ENCODE assay signal across 8 cellular contexts in the genomic region with DNA sequence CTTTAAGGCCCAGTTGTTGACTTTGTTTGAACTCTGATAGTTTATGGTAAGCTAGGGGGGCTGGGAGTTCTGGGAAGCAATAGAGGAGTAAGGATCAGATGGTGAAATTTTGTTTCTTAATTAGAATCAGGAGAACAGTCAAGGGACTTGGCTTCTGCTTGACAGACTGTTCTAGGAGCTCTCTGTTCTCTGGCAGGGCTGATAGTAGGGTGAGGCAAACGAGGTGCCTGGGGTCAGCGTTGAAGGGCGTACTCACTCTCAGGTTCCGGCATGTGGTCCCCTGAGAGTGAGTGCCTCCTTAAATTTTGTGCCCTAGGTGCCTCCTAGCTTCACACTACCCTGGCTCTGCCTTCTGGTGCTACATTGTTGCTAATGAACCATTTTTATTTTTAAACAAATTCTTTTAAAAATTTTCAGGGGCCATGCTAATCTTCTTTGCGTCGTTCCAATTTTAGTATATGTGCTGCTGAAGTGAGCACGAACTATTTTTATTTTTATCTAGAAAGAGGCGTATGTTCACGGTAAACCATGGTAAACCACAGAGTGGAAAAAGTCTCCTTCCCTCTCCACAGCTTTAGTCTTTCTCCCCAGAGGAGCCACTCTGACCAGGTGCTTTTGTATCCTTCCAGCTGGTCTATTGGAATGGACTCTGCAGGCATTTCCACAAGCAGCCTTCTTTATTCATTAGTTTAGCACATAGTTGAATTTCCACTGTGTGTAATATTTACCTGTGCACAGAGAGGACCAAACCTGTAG. TPM values are rescaled to one million over a fixed set of nuclear protein-coding genes. Genes with fewer than 3 reads are reported as not detected.
A peak's percentile ranks its signal among the peaks of the same experiment; 100 is the strongest.
DNase-seq lines count a peak whose midpoint lies in the region; ATAC-seq and TF ChIP-seq lines count a peak whose summit lies in the region.

No MANE protein-coding gene starts in this region.

- peak overlapping the region; percentile 82 for H3K4me3 ChIP-seq in CD4-positive, CD25-positive, alpha-beta regulatory T cell (ENCODE audit: low read depth, low read length)
- H3K4me3 ChIP-seq in left lung (no peak overlapping the region), neuronal stem cell (ENCODE audit: low read length in 2 of 2) (no peak overlapping the region)

- H2AK5ac ChIP-seq in neuronal stem cell (ENCODE audit: low read depth, low read length): no peak overlapping the region

- WGBS in neuronal stem cell (ENCODE audit: extremely low coverage in 2 of 2, insufficient read length in 2 of 2, insufficient replicate concordance in 1 of 2), 2 donors: no CpG with 5 or more reads among the region's 9 CpGs

- no peaks in the 10 kb centered on the region for H3K9me3 ChIP-seq in CD4-positive, CD25-positive, alpha-beta regulatory T cell (ENCODE audit: control insufficient read depth in 2 of 2, low read length in 2 of 2)
- H3K9me3 ChIP-seq in left lung (no peaks in the 10 kb centered on the region), neuronal stem cell (replicated peaks in 1 of 2; ENCODE audit: control insufficient read depth in 2 of 2, insufficient read depth in 1 of 2, low read depth in 1 of 2, low read length in 2 of 2) (no peaks in the 10 kb centered on the region)

- peak overlapping the region; percentile 74 for H3K27ac ChIP-seq in CD4-positive, CD25-positive, alpha-beta regulatory T cell (ENCODE audit: insufficient read depth, low read length, poor library complexity, severe bottlenecking)
- H3K27ac ChIP-seq in left lung (peak overlapping the region; percentile 11 to 81), neuronal stem cell (replicated peaks; ENCODE audit: low read length) (no peak overlapping the region), RWPE1 (no peak overlapping the region)

- no peak overlapping the region for H3K14ac ChIP-seq in neuronal stem cell (ENCODE audit: low read length)

- no peak overlapping the region for H2AFZ ChIP-seq in neuronal stem cell (ENCODE audit: low read length)

- no peak overlapping the region for H2BK15ac ChIP-seq in neuronal stem cell (ENCODE audit: low read length)

- H3K4ac ChIP-seq in neuronal stem cell (ENCODE audit: low read length): no peak overlapping the region

- CTCF ChIA-PET in RWPE1 (lab: Yijun Ruan, JAX): interaction anchor here (0.6 to 0.7 kb wide), 2 partner anchors 20 to 40 kb away, joined by 4 to 5 read pairs; partner anchors contain the start of gene SLC7A6

- no peaks in the 10 kb centered on the region for H3K9me3 Mint-ChIP-seq in CD4-positive, CD25-positive, alpha-beta regulatory T cell
- H3K9me3 Mint-ChIP-seq in T-helper 2 cell treated with Interferon-gamma antibody and Interleukin-4, amounts not matched to agents 5 μg/mL and 100 μg/mL, for 36 hours: no peaks in the 10 kb centered on the region

- TF ChIP-seq CTCF in left lung (IDR thresholded peaks at IDR 0.05) (no peak), RWPE1 (conservative IDR thresholded peaks at IDR 0.05; ENCODE audit: low read depth) (no peak)

- H4K91ac ChIP-seq in neuronal stem cell (ENCODE audit: low read depth, low read length, poor library complexity): no peak overlapping the region

- H3K4me3 Mint-ChIP-seq in CD4-positive, CD25-positive, alpha-beta regulatory T cell: peak overlapping the region; percentile 77 to 93 (median 86)
- peak overlapping the region; percentile 80 for H3K4me3 Mint-ChIP-seq in T-helper 2 cell treated with Interferon-gamma antibody and Interleukin-4, amounts not matched to agents 5 μg/mL and 100 μg/mL, for 36 hours

- H2BK120ac ChIP-seq in neuronal stem cell (ENCODE audit: low read depth, low read length): no peak overlapping the region

- no peak overlapping the region for H4K8ac ChIP-seq in neuronal stem cell (ENCODE audit: low read depth, low read length)

- peaks cover 21% of the 10 kb centered on the region for H3K36me3 ChIP-seq in CD4-positive, CD25-positive, alpha-beta regulatory T cell (ENCODE audit: control insufficient read depth, insufficient read depth, low read length)
- H3K36me3 ChIP-seq in left lung (peaks cover 0 to 30% of the 10 kb centered on the region in 2 donors), neuronal stem cell (replicated peaks in 1 of 2; ENCODE audit: control insufficient read depth in 2 of 2, insufficient read depth in 2 of 2, low read length in 2 of 2) (peaks cover 7 to 40% of the 10 kb centered on the region in 2 donors)

- DNase-seq in CD4-positive, CD25-positive, alpha-beta regulatory T cell: peak in 1 of 3 donors; percentile 54
- no peak for DNase-seq in T-helper 2 cell treated with Interferon-gamma antibody and Interleukin-4, amounts not matched to agents 5 μg/mL and 100 μg/mL, for 36 hours (ENCODE audit: low spot score)
- no peak for DNase-seq in left lung
- DNase-seq in neuronal stem cell (ENCODE audit: low spot score): no peak
- DNase-seq in effector CD4-positive, alpha-beta T cell: no peak
- DNase-seq in G401 (ENCODE audit: low spot score): no peak
- DNase-seq in RWPE1 (ENCODE audit: low spot score): no peak

- H2BK12ac ChIP-seq in neuronal stem cell (ENCODE audit: low read length): no peak overlapping the region

- no peak overlapping the region for H2BK5ac ChIP-seq in neuronal stem cell (ENCODE audit: low read length)

- POLR2A ChIA-PET in RWPE1 (lab: Yijun Ruan, JAX; ENCODE audit: low non-redundant PET): no interaction called here

- H3K9ac ChIP-seq in neuronal stem cell (ENCODE audit: low read depth, low read length, poor library complexity): no peak overlapping the region

- intact Hi-C loops in left lung (cut with DNase I): no loop called here

- H3K4me2 ChIP-seq in neuronal stem cell (ENCODE audit: insufficient read depth, low read length, poor library complexity, severe bottlenecking): no peak overlapping the region

- no peaks in the 10 kb centered on the region for H3K27me3 ChIP-seq in CD4-positive, CD25-positive, alpha-beta regulatory T cell (ENCODE audit: control insufficient read depth, insufficient read depth, low read length)
- H3K27me3 ChIP-seq in left lung (no peaks in the 10 kb centered on the region), neuronal stem cell (ENCODE audit: control insufficient read depth in 3 of 3, insufficient read depth in 3 of 3, low read depth in 1 of 3, low read length in 3 of 3) (no peaks in the 10 kb centered on the region)

- no peaks in the 10 kb centered on the region for H3K27me3 Mint-ChIP-seq in CD4-positive, CD25-positive, alpha-beta regulatory T cell
- H3K27me3 Mint-ChIP-seq in T-helper 2 cell treated with Interferon-gamma antibody and Interleukin-4, amounts not matched to agents 5 μg/mL and 100 μg/mL, for 36 hours (ENCODE audit: low read depth): no peaks in the 10 kb centered on the region

- H3K79me1 ChIP-seq in neuronal stem cell (ENCODE audit: low read depth, low read length): peaks cover 4% of the 10 kb centered on the region

- peaks cover 56% of the 10 kb centered on the region for H3K36me3 Mint-ChIP-seq in CD4-positive, CD25-positive, alpha-beta regulatory T cell
- peaks cover 65% of the 10 kb centered on the region for H3K36me3 Mint-ChIP-seq in T-helper 2 cell treated with Interferon-gamma antibody and Interleukin-4, amounts not matched to agents 5 μg/mL and 100 μg/mL, for 36 hours (ENCODE audit: low read depth)

- no peak overlapping the region for H3K23ac ChIP-seq in neuronal stem cell (ENCODE audit: low read depth, low read length, poor library complexity)

- H3K27ac Mint-ChIP-seq in CD4-positive, CD25-positive, alpha-beta regulatory T cell: peak overlapping the region; percentile 86 to 92 (median 89)
- H3K27ac Mint-ChIP-seq in T-helper 2 cell treated with Interferon-gamma antibody and Interleukin-4, amounts not matched to agents 5 μg/mL and 100 μg/mL, for 36 hours: peak overlapping the region; percentile 87

- H3K4me1 ChIP-seq in CD4-positive, CD25-positive, alpha-beta regulatory T cell (ENCODE audit: control insufficient read depth, insufficient read depth, low read length, poor library complexity, severe bottlenecking): peaks cover 98% of the 10 kb centered on the region
- H3K4me1 ChIP-seq in left lung (peaks cover 10 to 60% of the 10 kb centered on the region in 2 donors), neuronal stem cell (ENCODE audit: control insufficient read depth in 2 of 2, insufficient read depth in 1 of 2, low read depth in 1 of 2, low read length in 2 of 2) (no peaks in the 10 kb centered on the region)

- H3K18ac ChIP-seq in neuronal stem cell (ENCODE audit: low read length): no peak overlapping the region

- ATAC-seq in CD4-positive, CD25-positive, alpha-beta regulatory T cell (ENCODE audit: low read depth in 2 of 2): no peak
- ATAC-seq in GM19467 (IDR thresholded peaks at IDR 0.05; ENCODE audit: unreplicated experiment): peak; percentile 39
- no peak for ATAC-seq in left lung

- peaks cover 28 to 97% (median 75%) of the 10 kb centered on the region in 4 donors for H3K4me1 Mint-ChIP-seq in CD4-positive, CD25-positive, alpha-beta regulatory T cell
- peaks cover 67% of the 10 kb centered on the region for H3K4me1 Mint-ChIP-seq in T-helper 2 cell treated with Interferon-gamma antibody and Interleukin-4, amounts not matched to agents 5 μg/mL and 100 μg/mL, for 36 hours (ENCODE audit: low read depth)

- in situ Hi-C loops in G401 (cut with HindIII; ENCODE audit: low sequenced_read_pairs): no loop called here

RNA-seq across cellular contexts. Expression of gene SLC7A6, which starts 19.7 kb away (rescaled TPM):
- 141 TPM for total RNA-seq in CD4-positive, CD25-positive, alpha-beta regulatory T cell
- 10 to 100 TPM; 10.7 to 21.4 (median 17.4) TPM for polyA plus RNA-seq in CD4-positive, CD25-positive, alpha-beta regulatory T cell
- 10 to 100 TPM; 47.4 to 55.6 TPM for total RNA-seq in left lung
- 9.0 TPM for polyA plus RNA-seq in neuronal stem cell (2013, experiment 1 of 2)
- 8.7 TPM for polyA plus RNA-seq in neuronal stem cell (2013, experiment 2 of 2)
- 21.5 and 27.4 TPM in 2 replicates for total RNA-seq in G401 (2014; rRNA removed; shearing (Covaris generic))

RNA-seq across cellular contexts. Expression of gene SLC7A6OS, which starts 26.7 kb away (rescaled TPM):
- total RNA-seq in CD4-positive, CD25-positive, alpha-beta regulatory T cell: 38.4 TPM
- 10 to 100 TPM; 23.7 to 28.0 (median 26.8) TPM for polyA plus RNA-seq in CD4-positive, CD25-positive, alpha-beta regulatory T cell
- 10 to 100 TPM; 11.7 to 17.0 TPM for total RNA-seq in left lung
- polyA plus RNA-seq in neuronal stem cell (2013, experiment 1 of 2): 11.8 TPM
- 12.4 TPM for polyA plus RNA-seq in neuronal stem cell (2013, experiment 2 of 2)
- 16.7 and 23.7 TPM in 2 replicates for total RNA-seq in G401 (2014; rRNA removed; shearing (Covaris generic))

RNA-seq across cellular contexts. Expression of gene PRMT7, which starts 26.8 kb away (rescaled TPM):
- total RNA-seq in CD4-positive, CD25-positive, alpha-beta regulatory T cell: 53.8 TPM
- polyA plus RNA-seq in CD4-positive, CD25-positive, alpha-beta regulatory T cell: 10 to 100 TPM; 32.4 to 34.8 (median 34.1) TPM
- 10 to 100 TPM; 29.0 to 35.4 TPM for total RNA-seq in left lung
- 29.2 TPM for polyA plus RNA-seq in neuronal stem cell (2013, experiment 1 of 2)
- polyA plus RNA-seq in neuronal stem cell (2013, experiment 2 of 2): 27.7 TPM
- 75.9 and 85.9 TPM in 2 replicates for total RNA-seq in G401 (2014; rRNA removed; shearing (Covaris generic))

RNA-seq across cellular contexts. Expression of gene PLA2G15, which starts 38.8 kb away (rescaled TPM):
- 9.4 TPM for total RNA-seq in CD4-positive, CD25-positive, alpha-beta regulatory T cell
- 10 to 100 TPM in 1 of 4 donors, 1 to 10 TPM in 3; 7.5 to 10.3 (median 8.8) TPM for polyA plus RNA-seq in CD4-positive, CD25-positive, alpha-beta regulatory T cell
- 10 to 100 TPM; 34.5 to 35.1 TPM for total RNA-seq in left lung
- 5.4 TPM for polyA plus RNA-seq in neuronal stem cell (2013, experiment 1 of 2)
- polyA plus RNA-seq in neuronal stem cell (2013, experiment 2 of 2): 5.7 TPM
- 15.3 and 19.7 TPM in 2 replicates for total RNA-seq in G401 (2014; rRNA removed; shearing (Covaris generic))

RNA-seq across cellular contexts. Expression of gene ESRP2, which starts 48.1 kb away (rescaled TPM):
- not detected for total RNA-seq in CD4-positive, CD25-positive, alpha-beta regulatory T cell
- polyA plus RNA-seq in CD4-positive, CD25-positive, alpha-beta regulatory T cell: under 1 TPM; 0.10 to 0.99 (median 0.33) TPM
- 10 to 100 TPM; 47.9 to 62.6 TPM for total RNA-seq in left lung
- 0.15 TPM for polyA plus RNA-seq in neuronal stem cell (2013, experiment 1 of 2)
- 0.12 TPM for polyA plus RNA-seq in neuronal stem cell (2013, experiment 2 of 2)
- total RNA-seq in G401 (2014; rRNA removed; shearing (Covaris generic)): 0.10 TPM in 1 of 2 replicates, not detected in the other

Comparison
In these comparisons a context has a peak if more than half of its experiments do, and no peak if none do; other contexts are left out.
1. H3K27ac ChIP-seq: peak in CD4-positive, CD25-positive, alpha-beta regulatory T cell (single experiment) and left lung (2 of 2); none in neuronal stem cell (single experiment) and RWPE1 (single experiment).